Comparison of ENCODE assay signal across 9 cellular contexts in genomic region chr14:21098892-21099595, GRCh38. TPM values are rescaled to one million over a fixed set of nuclear protein-coding genes. Genes with fewer than 3 reads are reported as not detected.
DNase-seq lines count a peak whose midpoint lies in the region; ATAC-seq, FAIRE-seq and TF ChIP-seq lines count a peak whose summit lies in the region.
"Had no signal": no experiment of that assay in that cellular context is flagged by ENCODE, and none has a peak within 500 bp of the region (broad histone marks: within the 10 kb centered on the region; RNA-seq: fewer than 3 reads in every experiment).

No MANE protein-coding gene starts in this region.

- no peak overlapping the region for H3K9ac ChIP-seq in iPS-15b (ENCODE audit: low read depth, low read length)

- peaks cover 69% of the 10 kb centered on the region for H3K4me1 Mint-ChIP-seq in WTC11

- TF ChIP-seq POLR2A in stomach (IDR thresholded peaks at IDR 0.05), result no peak

- no peaks in the 10 kb centered on the region for H3K9me3 ChIP-seq in iPS-15b (ENCODE audit: control insufficient read depth, insufficient read depth, low read length)
- no peaks in the 10 kb centered on the region for H3K9me3 ChIP-seq in stomach

- H3K27ac ChIP-seq in stomach, result peak overlapping the region; percentile 90 to 96 (median 93)

- H3K4me1 ChIP-seq in iPS-15b (ENCODE audit: control insufficient read depth, insufficient read depth, low read length), result peaks cover 43% of the 10 kb centered on the region
- peaks cover 30 to 74% (median 48%) of the 10 kb centered on the region in 4 donors for H3K4me1 ChIP-seq in stomach

- H3K27ac Mint-ChIP-seq in WTC11, result peak overlapping the region; percentile 97

- H3K36me3 ChIP-seq in iPS-15b (ENCODE audit: control insufficient read depth, insufficient read depth, low read length), result no peaks in the 10 kb centered on the region
- H3K36me3 ChIP-seq in stomach, result no peaks in the 10 kb centered on the region

- H3K4me3 Mint-ChIP-seq in WTC11, result peak overlapping the region; percentile 90

- DNase-seq in SHP77 treated with DMSO at 0.1 percent for 48 hours (lab: John Stamatoyannopoulos, UW), result peak; percentile 42
- DNase-seq in SHP77 (lab: John Stamatoyannopoulos, UW), result no peak
- no peak for DNase-seq in WTC11 (ENCODE audit: low spot score)
- no peak for DNase-seq in stomach
- DNase-seq in stimulated activated CD4-positive, alpha-beta T cell treated with anti-CD3 and anti-CD28 coated beads, Interleukin-12 subunit alpha, Interleukin-12 subunit beta, amount 100 ng/mL, for 4 hours, result no peak
- no peak for DNase-seq in GM19239 (ENCODE audit: insufficient read length, low spot score)
- no peak for DNase-seq in C1 segment of cervical spinal cord (lab: John Stamatoyannopoulos, UW)

- H3K36me3 Mint-ChIP-seq in WTC11, result no peaks in the 10 kb centered on the region

- no peak for FAIRE-seq in GM19239 (lab: Jason Lieb, UNC)
- FAIRE-seq: G401.6 had no signal

- no peaks in the 10 kb centered on the region for H3K27me3 Mint-ChIP-seq in WTC11 (ENCODE audit: low read depth)

- TF ChIP-seq CTCF in WTC11 (IDR thresholded peaks at IDR 0.05), result no peak
- TF ChIP-seq CTCF in stomach (IDR thresholded peaks at IDR 0.05), result no peak

- POLR2A ChIA-PET in WTC11 (lab: Charles Lee), result interaction anchor here (1.1 kb wide), 1 partner anchor 75 kb away, joined by 3 read pairs; no protein-coding TSS in a partner anchor

- 6 to 15% (median 10%) methylated on average over 16 of the region's 16 CpGs for WGBS in stomach, 5 donors

- no peak for TF ChIP-seq EP300 in stomach (IDR thresholded peaks at IDR 0.05)

- H3K27me3 ChIP-seq in iPS-15b (ENCODE audit: control insufficient read depth, insufficient read depth, low read length) (no peaks in the 10 kb centered on the region), stomach (no peaks in the 10 kb centered on the region)

- H3K4me3 ChIP-seq in iPS-15b (ENCODE audit: low read depth, low read length) (peak overlapping the region; percentile 73), stomach (peak overlapping the region; percentile 62 to 76 (median 66))

- intact Hi-C loops in stomach (cut with DNase I; ENCODE audit: low total_unique reads), result no loop called here

- H3K9me3 Mint-ChIP-seq in WTC11, result no peaks in the 10 kb centered on the region

- ATAC-seq in WTC11, result no peak

- CTCF ChIA-PET in WTC11 (lab: Charles Lee), result interaction anchor here (1.0 to 7.8 kb wide), 9 partner anchors 9 to 128 kb away, joined by 3 to 142 read pairs (median 13); partner anchors contain the start of gene ARHGEF40

TF ChIP-seq in WTC11, 78 proteins besides CTCF, POLR2A, EP300 and RAD21 (continues in another document):
- TF ChIP-seq, protein P1, sequence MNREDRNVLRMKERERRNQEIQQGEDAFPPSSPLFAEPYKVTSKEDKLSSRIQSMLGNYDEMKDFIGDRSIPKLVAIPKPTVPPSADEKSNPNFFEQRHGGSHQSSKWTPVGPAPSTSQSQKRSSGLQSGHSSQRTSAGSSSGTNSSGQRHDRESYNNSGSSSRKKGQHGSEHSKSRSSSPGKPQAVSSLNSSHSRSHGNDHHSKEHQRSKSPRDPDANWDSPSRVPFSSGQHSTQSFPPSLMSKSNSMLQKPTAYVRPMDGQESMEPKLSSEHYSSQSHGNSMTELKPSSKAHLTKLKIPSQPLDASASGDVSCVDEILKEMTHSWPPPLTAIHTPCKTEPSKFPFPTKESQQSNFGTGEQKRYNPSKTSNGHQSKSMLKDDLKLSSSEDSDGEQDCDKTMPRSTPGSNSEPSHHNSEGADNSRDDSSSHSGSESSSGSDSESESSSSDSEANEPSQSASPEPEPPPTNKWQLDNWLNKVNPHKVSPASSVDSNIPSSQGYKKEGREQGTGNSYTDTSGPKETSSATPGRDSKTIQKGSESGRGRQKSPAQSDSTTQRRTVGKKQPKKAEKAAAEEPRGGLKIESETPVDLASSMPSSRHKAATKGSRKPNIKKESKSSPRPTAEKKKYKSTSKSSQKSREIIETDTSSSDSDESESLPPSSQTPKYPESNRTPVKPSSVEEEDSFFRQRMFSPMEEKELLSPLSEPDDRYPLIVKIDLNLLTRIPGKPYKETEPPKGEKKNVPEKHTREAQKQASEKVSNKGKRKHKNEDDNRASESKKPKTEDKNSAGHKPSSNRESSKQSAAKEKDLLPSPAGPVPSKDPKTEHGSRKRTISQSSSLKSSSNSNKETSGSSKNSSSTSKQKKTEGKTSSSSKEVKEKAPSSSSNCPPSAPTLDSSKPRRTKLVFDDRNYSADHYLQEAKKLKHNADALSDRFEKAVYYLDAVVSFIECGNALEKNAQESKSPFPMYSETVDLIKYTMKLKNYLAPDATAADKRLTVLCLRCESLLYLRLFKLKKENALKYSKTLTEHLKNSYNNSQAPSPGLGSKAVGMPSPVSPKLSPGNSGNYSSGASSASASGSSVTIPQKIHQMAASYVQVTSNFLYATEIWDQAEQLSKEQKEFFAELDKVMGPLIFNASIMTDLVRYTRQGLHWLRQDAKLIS (CRISPR knock-in tag; IDR thresholded peaks at IDR 0.05; ENCODE audit: borderline replicate concordance), result no peak
- TF ChIP-seq ZNF423 (CRISPR knock-in tag; IDR thresholded peaks at IDR 0.05) (no peak), ZBTB43 (CRISPR knock-in tag; IDR thresholded peaks at IDR 0.05) (no peak), ZNF671 (CRISPR knock-in tag; IDR thresholded peaks at IDR 0.05) (no peak), CREM (CRISPR knock-in tag; IDR thresholded peaks at IDR 0.05) (no peak), ARID4B (CRISPR knock-in tag; IDR thresholded peaks at IDR 0.05; ENCODE audit: borderline replicate concordance) (no peak)
- TF ChIP-seq, protein P2, sequence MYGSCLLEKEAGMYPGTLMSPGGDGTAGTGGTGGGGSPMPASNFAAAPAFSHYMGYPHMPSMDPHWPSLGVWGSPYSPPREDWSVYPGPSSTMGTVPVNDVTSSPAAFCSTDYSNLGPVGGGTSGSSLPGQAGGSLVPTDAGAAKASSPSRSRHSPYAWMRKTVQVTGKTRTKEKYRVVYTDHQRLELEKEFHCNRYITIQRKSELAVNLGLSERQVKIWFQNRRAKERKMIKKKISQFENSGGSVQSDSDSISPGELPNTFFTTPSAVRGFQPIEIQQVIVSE (CRISPR knock-in tag; IDR thresholded peaks at IDR 0.05; ENCODE audit: borderline replicate concordance), result no peak

RNA-seq across cellular contexts. Expression of gene ZNF219, which starts 0.6 kb away (rescaled TPM):
- total RNA-seq in WTC11 (2021) (149 to 154 TPM (median 149 TPM) in 3 replicates), stomach (100 to 1,000 TPM in 1 of 5 donors, 10 to 100 TPM in 4; 11.4 to 240 (median 27.8) TPM)
- 10 to 100 TPM; 15.4 to 28.4 (median 22.6) TPM for polyA plus RNA-seq in stomach

RNA-seq across cellular contexts. Expression of gene TMEM253, which starts 1.8 kb away (rescaled TPM):
- total RNA-seq in WTC11 (2021), result 1.7 to 2.2 TPM (median 1.9 TPM) in 3 replicates
- total RNA-seq in stomach, result 1 to 10 TPM in 2 of 5 donors, under 1 TPM in 1, not detected in 2; 0.43 to 8.1 (median 1.1) TPM
- 1 to 10 TPM in 2 of 3 donors, under 1 TPM in 1; 0.56 to 1.7 (median 1.1) TPM for polyA plus RNA-seq in stomach

RNA-seq across cellular contexts. Expression of gene ARHGEF40, which starts 28.9 kb away (rescaled TPM):
- 58.6 to 74.2 TPM (median 58.8 TPM) in 3 replicates for total RNA-seq in WTC11 (2021)
- 100 to 1,000 TPM in 1 of 5 donors, 10 to 100 TPM in 4; 31.9 to 171 (median 36.7) TPM for total RNA-seq in stomach
- polyA plus RNA-seq in stomach, result 10 to 100 TPM; 11.0 to 18.9 (median 18.5) TPM

RNA-seq across cellular contexts. Expression of gene RNASE8, which starts 41.4 kb away (rescaled TPM):
- total RNA-seq in WTC11 (2021), result not detected in 3 replicates
- not detected for total RNA-seq in stomach
- polyA plus RNA-seq in stomach, result not detected

RNA-seq across cellular contexts. Expression of gene OR5AU1, which starts 56.8 kb away (rescaled TPM):
- total RNA-seq in WTC11 (2021), result not detected in 3 replicates
- total RNA-seq in stomach, result under 1 TPM in 1 of 5 donors, not detected in 4; under 0.01 TPM
- not detected for polyA plus RNA-seq in stomach
